In the genomic region with DNA sequence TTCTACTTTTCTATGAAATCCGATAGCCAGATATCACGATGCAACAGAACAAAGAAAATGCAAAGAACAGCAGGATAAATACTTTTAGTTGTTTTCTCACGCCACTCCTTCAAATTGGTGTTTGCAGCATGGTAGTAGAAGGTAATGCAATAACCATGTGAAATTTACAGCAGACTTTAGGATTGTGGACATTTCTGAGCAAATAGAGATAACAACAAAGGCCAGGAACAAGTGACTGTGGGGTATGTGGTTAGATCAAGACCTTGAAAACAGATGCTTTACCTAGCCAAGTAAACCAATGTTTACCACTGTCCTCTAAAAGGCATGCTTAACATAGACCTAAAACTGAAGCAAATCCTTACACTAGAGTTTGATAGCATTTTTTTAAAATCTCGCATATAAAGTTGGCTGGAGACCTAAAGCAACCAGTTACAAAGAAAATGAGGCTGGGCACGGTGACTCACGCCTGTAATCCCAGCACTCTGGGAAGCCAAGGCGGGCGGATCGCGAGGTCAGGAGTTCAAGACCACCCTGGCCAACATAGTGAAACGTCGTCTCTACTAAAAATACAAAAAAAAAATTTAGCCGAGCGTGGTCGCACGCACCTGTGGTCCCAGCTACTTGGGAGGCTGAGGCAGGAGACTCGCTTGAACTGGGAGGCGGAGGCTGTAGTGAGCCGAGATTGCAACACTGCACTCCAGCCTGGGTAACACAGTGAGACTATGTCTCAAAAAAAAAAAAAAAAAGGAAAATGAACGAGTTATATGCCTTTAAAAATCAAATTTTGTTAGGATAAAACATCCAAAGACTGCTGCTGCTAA, we compare ENCODE assay signal across 1 cellular context.
TF ChIP-seq lines count a peak whose summit lies in the region.

No MANE protein-coding gene starts in this region.

TF ChIP-seq in HepG2, 621 proteins besides CTCF, POLR2A, EP300 and RAD21 (continued from another document and continues in another):
- TF ChIP-seq, protein P1, sequence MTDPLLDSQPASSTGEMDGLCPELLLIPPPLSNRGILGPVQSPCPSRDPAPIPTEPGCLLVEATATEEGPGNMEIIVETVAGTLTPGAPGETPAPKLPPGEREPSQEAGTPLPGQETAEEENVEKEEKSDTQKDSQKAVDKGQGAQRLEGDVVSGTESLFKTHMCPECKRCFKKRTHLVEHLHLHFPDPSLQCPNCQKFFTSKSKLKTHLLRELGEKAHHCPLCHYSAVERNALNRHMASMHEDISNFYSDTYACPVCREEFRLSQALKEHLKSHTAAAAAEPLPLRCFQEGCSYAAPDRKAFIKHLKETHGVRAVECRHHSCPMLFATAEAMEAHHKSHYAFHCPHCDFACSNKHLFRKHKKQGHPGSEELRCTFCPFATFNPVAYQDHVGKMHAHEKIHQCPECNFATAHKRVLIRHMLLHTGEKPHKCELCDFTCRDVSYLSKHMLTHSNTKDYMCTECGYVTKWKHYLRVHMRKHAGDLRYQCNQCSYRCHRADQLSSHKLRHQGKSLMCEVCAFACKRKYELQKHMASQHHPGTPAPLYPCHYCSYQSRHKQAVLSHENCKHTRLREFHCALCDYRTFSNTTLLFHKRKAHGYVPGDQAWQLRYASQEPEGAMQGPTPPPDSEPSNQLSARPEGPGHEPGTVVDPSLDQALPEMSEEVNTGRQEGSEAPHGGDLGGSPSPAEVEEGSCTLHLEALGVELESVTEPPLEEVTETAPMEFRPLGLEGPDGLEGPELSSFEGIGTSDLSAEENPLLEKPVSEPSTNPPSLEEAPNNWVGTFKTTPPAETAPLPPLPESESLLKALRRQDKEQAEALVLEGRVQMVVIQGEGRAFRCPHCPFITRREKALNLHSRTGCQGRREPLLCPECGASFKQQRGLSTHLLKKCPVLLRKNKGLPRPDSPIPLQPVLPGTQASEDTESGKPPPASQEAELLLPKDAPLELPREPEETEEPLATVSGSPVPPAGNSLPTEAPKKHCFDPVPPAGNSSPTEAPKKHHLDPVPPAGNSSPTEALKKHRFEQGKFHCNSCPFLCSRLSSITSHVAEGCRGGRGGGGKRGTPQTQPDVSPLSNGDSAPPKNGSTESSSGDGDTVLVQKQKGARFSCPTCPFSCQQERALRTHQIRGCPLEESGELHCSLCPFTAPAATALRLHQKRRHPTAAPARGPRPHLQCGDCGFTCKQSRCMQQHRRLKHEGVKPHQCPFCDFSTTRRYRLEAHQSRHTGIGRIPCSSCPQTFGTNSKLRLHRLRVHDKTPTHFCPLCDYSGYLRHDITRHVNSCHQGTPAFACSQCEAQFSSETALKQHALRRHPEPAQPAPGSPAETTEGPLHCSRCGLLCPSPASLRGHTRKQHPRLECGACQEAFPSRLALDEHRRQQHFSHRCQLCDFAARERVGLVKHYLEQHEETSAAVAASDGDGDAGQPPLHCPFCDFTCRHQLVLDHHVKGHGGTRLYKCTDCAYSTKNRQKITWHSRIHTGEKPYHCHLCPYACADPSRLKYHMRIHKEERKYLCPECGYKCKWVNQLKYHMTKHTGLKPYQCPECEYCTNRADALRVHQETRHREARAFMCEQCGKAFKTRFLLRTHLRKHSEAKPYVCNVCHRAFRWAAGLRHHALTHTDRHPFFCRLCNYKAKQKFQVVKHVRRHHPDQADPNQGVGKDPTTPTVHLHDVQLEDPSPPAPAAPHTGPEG (CRISPR knock-in tag; IDR thresholded peaks at IDR 0.05), result no peak
- TF ChIP-seq HDAC1 (CRISPR knock-in tag; IDR thresholded peaks at IDR 0.05), result peak; percentile 64; the same call in 1 of the 2 replicates
- no peak for TF ChIP-seq BRCA1 (CRISPR knock-in tag; IDR thresholded peaks at IDR 0.05)
- TF ChIP-seq ZBTB21 (CRISPR knock-in tag; IDR thresholded peaks at IDR 0.05), result no peak
- no peak; the same call in 1 of the 2 replicates for TF ChIP-seq ZFP1 (CRISPR knock-in tag; IDR thresholded peaks at IDR 0.05)
- TF ChIP-seq STAG1 (CRISPR knock-in tag; IDR thresholded peaks at IDR 0.05), result 0 out of 2 replicates have a peak, but pooled peaks have one; percentile 13
- TF ChIP-seq PHB2 (IDR thresholded peaks at IDR 0.05; ENCODE audit: partially characterized antibody), result no peak
- TF ChIP-seq, protein P2, sequence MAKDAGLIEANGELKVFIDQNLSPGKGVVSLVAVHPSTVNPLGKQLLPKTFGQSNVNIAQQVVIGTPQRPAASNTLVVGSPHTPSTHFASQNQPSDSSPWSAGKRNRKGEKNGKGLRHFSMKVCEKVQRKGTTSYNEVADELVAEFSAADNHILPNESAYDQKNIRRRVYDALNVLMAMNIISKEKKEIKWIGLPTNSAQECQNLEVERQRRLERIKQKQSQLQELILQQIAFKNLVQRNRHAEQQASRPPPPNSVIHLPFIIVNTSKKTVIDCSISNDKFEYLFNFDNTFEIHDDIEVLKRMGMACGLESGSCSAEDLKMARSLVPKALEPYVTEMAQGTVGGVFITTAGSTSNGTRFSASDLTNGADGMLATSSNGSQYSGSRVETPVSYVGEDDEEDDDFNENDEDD (CRISPR knock-in tag; IDR thresholded peaks at IDR 0.05; ENCODE audit: borderline replicate concordance), result 0 out of 2 replicates have a peak, but pooled peaks have one; percentile 21
- TF ChIP-seq, protein P3, sequence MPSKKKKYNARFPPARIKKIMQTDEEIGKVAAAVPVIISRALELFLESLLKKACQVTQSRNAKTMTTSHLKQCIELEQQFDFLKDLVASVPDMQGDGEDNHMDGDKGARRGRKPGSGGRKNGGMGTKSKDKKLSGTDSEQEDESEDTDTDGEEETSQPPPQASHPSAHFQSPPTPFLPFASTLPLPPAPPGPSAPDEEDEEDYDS (CRISPR knock-in tag; IDR thresholded peaks at IDR 0.05), result peak; percentile 40; the same call in 1 of the 2 replicates
- TF ChIP-seq, protein P4, sequence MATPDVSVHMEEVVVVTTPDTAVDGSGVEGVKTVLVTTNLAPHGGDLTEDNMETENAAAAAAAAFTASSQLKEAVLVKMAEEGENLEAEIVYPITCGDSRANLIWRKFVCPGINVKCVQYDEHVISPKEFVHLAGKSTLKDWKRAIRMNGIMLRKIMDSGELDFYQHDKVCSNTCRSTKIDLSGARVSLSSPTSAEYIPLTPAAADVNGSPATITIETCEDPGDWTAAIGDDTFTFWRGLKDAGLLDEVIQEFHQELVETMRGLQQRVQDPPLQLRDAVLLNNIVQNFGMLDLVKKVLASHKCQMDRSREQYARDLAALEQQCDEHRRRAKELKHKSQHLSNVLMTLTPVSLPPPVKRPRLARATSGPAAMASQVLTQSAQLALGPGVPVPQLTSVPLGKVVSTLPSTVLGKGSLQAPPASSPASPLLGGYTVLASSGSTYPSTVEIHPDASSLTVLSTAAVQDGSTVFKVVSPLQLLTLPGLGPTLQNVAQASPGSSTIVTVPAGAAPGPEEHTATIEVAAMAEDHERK (CRISPR knock-in tag; IDR thresholded peaks at IDR 0.05; ENCODE audit: low read depth), result no peak
- TF ChIP-seq ZNF317 (CRISPR knock-in tag; IDR thresholded peaks at IDR 0.05), result 0 out of 2 replicates have a peak, but pooled peaks have one; percentile 26
- TF ChIP-seq, protein P5, sequence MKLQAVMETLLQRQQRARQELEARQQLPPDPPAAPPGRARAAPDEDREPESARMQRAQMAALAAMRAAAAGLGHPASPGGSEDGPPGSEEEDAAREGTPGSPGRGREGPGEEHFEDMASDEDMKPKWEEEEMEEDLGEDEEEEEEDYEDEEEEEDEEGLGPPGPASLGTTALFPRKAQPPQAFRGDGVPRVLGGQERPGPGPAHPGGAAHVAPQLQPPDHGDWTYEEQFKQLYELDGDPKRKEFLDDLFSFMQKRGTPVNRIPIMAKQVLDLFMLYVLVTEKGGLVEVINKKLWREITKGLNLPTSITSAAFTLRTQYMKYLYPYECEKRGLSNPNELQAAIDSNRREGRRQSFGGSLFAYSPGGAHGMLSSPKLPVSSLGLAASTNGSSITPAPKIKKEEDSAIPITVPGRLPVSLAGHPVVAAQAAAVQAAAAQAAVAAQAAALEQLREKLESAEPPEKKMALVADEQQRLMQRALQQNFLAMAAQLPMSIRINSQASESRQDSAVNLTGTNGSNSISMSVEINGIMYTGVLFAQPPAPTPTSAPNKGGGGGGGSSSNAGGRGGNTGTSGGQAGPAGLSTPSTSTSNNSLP (IDR thresholded peaks at IDR 0.05; ENCODE audit: low read depth, low read length), result peak; percentile 85
- TF ChIP-seq, protein P6, sequence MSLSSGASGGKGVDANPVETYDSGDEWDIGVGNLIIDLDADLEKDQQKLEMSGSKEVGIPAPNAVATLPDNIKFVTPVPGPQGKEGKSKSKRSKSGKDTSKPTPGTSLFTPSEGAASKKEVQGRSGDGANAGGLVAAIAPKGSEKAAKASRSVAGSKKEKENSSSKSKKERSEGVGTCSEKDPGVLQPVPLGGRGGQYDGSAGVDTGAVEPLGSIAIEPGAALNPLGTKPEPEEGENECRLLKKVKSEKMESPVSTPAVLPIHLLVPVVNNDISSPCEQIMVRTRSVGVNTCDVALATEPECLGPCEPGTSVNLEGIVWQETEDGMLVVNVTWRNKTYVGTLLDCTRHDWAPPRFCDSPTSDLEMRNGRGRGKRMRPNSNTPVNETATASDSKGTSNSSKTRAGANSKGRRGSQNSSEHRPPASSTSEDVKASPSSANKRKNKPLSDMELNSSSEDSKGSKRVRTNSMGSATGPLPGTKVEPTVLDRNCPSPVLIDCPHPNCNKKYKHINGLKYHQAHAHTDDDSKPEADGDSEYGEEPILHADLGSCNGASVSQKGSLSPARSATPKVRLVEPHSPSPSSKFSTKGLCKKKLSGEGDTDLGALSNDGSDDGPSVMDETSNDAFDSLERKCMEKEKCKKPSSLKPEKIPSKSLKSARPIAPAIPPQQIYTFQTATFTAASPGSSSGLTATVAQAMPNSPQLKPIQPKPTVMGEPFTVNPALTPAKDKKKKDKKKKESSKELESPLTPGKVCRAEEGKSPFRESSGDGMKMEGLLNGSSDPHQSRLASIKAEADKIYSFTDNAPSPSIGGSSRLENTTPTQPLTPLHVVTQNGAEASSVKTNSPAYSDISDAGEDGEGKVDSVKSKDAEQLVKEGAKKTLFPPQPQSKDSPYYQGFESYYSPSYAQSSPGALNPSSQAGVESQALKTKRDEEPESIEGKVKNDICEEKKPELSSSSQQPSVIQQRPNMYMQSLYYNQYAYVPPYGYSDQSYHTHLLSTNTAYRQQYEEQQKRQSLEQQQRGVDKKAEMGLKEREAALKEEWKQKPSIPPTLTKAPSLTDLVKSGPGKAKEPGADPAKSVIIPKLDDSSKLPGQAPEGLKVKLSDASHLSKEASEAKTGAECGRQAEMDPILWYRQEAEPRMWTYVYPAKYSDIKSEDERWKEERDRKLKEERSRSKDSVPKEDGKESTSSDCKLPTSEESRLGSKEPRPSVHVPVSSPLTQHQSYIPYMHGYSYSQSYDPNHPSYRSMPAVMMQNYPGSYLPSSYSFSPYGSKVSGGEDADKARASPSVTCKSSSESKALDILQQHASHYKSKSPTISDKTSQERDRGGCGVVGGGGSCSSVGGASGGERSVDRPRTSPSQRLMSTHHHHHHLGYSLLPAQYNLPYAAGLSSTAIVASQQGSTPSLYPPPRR (CRISPR knock-in tag; IDR thresholded peaks at IDR 0.05; ENCODE audit: borderline replicate concordance), result peak; percentile 77
- no peak; the same call in 1 of the 2 replicates for TF ChIP-seq SNAPC2 (CRISPR knock-in tag; IDR thresholded peaks at IDR 0.05)
- TF ChIP-seq THYN1 (CRISPR knock-in tag; IDR thresholded peaks at IDR 0.05; ENCODE audit: borderline replicate concordance, low read depth), result no peak
- TF ChIP-seq KAT7 (CRISPR knock-in tag; IDR thresholded peaks at IDR 0.05; ENCODE audit: borderline replicate concordance), result peak; percentile 79; the same call in 1 of the 2 replicates
- no peak for TF ChIP-seq ZNF33B (CRISPR knock-in tag; IDR thresholded peaks at IDR 0.05)
- TF ChIP-seq ZNF431 (CRISPR knock-in tag; IDR thresholded peaks at IDR 0.05; ENCODE audit: borderline replicate concordance, low read depth), result peak; percentile 22; the same call in 1 of the 2 replicates
- TF ChIP-seq, protein P7, sequence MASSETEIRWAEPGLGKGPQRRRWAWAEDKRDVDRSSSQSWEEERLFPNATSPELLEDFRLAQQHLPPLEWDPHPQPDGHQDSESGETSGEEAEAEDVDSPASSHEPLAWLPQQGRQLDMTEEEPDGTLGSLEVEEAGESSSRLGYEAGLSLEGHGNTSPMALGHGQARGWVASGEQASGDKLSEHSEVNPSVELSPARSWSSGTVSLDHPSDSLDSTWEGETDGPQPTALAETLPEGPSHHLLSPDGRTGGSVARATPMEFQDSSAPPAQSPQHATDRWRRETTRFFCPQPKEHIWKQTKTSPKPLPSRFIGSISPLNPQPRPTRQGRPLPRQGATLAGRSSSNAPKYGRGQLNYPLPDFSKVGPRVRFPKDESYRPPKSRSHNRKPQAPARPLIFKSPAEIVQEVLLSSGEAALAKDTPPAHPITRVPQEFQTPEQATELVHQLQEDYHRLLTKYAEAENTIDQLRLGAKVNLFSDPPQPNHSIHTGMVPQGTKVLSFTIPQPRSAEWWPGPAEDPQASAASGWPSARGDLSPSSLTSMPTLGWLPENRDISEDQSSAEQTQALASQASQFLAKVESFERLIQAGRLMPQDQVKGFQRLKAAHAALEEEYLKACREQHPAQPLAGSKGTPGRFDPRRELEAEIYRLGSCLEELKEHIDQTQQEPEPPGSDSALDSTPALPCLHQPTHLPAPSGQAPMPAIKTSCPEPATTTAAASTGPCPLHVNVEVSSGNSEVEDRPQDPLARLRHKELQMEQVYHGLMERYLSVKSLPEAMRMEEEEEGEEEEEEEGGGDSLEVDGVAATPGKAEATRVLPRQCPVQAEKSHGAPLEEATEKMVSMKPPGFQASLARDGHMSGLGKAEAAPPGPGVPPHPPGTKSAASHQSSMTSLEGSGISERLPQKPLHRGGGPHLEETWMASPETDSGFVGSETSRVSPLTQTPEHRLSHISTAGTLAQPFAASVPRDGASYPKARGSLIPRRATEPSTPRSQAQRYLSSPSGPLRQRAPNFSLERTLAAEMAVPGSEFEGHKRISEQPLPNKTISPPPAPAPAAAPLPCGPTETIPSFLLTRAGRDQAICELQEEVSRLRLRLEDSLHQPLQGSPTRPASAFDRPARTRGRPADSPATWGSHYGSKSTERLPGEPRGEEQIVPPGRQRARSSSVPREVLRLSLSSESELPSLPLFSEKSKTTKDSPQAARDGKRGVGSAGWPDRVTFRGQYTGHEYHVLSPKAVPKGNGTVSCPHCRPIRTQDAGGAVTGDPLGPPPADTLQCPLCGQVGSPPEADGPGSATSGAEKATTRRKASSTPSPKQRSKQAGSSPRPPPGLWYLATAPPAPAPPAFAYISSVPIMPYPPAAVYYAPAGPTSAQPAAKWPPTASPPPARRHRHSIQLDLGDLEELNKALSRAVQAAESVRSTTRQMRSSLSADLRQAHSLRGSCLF (CRISPR knock-in tag; IDR thresholded peaks at IDR 0.05; ENCODE audit: borderline replicate concordance), result no peak
- no peak for TF ChIP-seq HMGA1 (CRISPR knock-in tag; conservative IDR thresholded peaks at IDR 0.05)
- peak; percentile 78 for TF ChIP-seq CEBPB (IDR thresholded peaks at IDR 0.05; ENCODE audit: borderline replicate concordance, low read depth, low read length)
- TF ChIP-seq ZSCAN12 (CRISPR knock-in tag; IDR thresholded peaks at IDR 0.05), result no peak
- no peak for TF ChIP-seq ZNF564 (CRISPR knock-in tag; IDR thresholded peaks at IDR 0.05)
- TF ChIP-seq MYC (CRISPR knock-in tag; IDR thresholded peaks at IDR 0.05; ENCODE audit: borderline replicate concordance), result no peak
- TF ChIP-seq KDM6A (CRISPR knock-in tag; IDR thresholded peaks at IDR 0.05; ENCODE audit: low read depth), result 0 out of 2 replicates have a peak, but pooled peaks have one; percentile 27
- no peak; the same call in 1 of the 2 replicates for TF ChIP-seq ARID2 (CRISPR knock-in tag; IDR thresholded peaks at IDR 0.05; ENCODE audit: borderline replicate concordance)
- TF ChIP-seq ZNF713 (CRISPR knock-in tag; IDR thresholded peaks at IDR 0.05), result no peak
- no peak for TF ChIP-seq SMARCC2 (IDR thresholded peaks at IDR 0.05)
- TF ChIP-seq, protein P8, sequence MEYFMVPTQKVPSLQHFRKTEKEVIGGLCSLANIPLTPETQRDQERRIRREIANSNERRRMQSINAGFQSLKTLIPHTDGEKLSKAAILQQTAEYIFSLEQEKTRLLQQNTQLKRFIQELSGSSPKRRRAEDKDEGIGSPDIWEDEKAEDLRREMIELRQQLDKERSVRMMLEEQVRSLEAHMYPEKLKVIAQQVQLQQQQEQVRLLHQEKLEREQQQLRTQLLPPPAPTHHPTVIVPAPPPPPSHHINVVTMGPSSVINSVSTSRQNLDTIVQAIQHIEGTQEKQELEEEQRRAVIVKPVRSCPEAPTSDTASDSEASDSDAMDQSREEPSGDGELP (IDR thresholded peaks at IDR 0.05; ENCODE audit: borderline replicate concordance, low read depth), result peak; percentile 81
- TF ChIP-seq FIP1L1 (IDR thresholded peaks at IDR 0.05; ENCODE audit: borderline replicate concordance, insufficient read depth, low read depth, low read length), result no peak
